Comparison of ENCODE assay signal across 1 cellular context in genomic region chr17:20008242-20009051, GRCh38.
TF ChIP-seq lines count a peak whose summit lies in the region.

No MANE protein-coding gene starts in this region.

TF ChIP-seq in SK-N-SH treated with all-trans-retinoic acid at 6 μM for 48 hours, 23 proteins besides CTCF, POLR2A, EP300 and RAD21 (continued from another document):
- TF ChIP-seq TSHZ2 (CRISPR knock-in tag; IDR thresholded peaks at IDR 0.05) (0 out of 2 replicates have a peak, but pooled peaks have one; percentile 6), ZFP30 (CRISPR knock-in tag; IDR thresholded peaks at IDR 0.05) (no peak), ISL1 (CRISPR knock-in tag; IDR thresholded peaks at IDR 0.05) (no peak), PPARA (CRISPR knock-in tag; IDR thresholded peaks at IDR 0.05; ENCODE audit: borderline replicate concordance) (no peak), ZNF565 (CRISPR knock-in tag; conservative IDR thresholded peaks at IDR 0.05; ENCODE audit: low read depth) (no peak), SNAI2 (CRISPR knock-in tag; IDR thresholded peaks at IDR 0.05) (no peak)
